ENCODE assay signal across 21 cellular contexts in the genomic region with DNA sequence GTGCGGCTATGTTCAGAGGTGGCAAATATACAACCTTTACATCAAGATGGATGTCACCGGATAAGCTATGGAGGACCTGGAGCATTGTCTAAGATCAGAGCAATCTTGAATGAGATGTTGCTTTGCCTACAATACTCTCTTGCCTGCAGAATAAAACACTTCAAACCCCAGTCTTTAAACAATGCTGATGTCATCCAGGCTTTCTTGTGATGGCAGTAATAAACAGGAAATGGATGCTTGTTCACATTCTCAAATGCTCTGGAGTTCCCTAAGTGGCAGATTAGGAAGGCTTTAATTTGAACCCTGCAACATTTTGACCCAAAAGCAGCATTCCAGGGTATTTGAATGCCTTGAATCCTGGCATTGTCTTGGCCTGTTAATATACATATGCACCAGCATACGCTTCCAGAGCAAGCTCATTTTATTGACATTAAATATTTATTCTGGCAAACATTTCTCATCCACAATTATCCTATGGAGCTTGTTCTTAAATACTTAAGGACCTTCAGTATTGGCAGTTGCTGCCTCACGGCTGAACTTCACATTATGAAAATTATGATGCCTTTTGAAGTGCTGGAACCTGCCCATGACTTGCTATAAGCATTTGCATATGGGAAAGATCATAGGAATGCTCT.
"Had no signal": no experiment of that assay in that cellular context is flagged by ENCODE, and none has a peak within 500 bp of the region (broad histone marks: within the 10 kb centered on the region; RNA-seq: fewer than 3 reads in every experiment).

No MANE protein-coding gene starts in this region.

- H3K27ac Mint-ChIP-seq: activated CD4-positive, alpha-beta memory T cell treated with anti-CD3 and anti-CD28 coated beads, Interleukin-2, amount 10 ng/mL, durations not matched to agents 7 days and 5 days; activated CD4-positive, alpha-beta T cell treated with anti-CD3 and anti-CD28 coated beads for 36 hours; activated naive CD4-positive, alpha-beta T cell treated with anti-CD3 and anti-CD28 coated beads for 36 hours; activated T-cell treated with anti-CD3 and anti-CD28 coated beads, Interleukin-2, amount 50 U/mL, for 24 hours; activated T-helper 2 cell treated with anti-CD3 and anti-CD28 coated beads, Interferon-gamma antibody, Interleukin-2, Interleukin-4, amounts not matched to agents 10 μg/mL and 5 μg/mL and 100 μg/mL, durations not matched to agents 14 hours and 24 hours and 36 hours; nephron progenitor cell; WTC11 had no signal

- H3K36me3 ChIP-seq: ovary, suprapubic skin, transverse colon, uterus had no signal

- H3K27ac ChIP-seq: body of pancreas, dorsolateral prefrontal cortex, ovary, suprapubic skin, transverse colon, uterus had no signal

- H3K27me3 Mint-ChIP-seq: activated CD4-positive, alpha-beta memory T cell treated with anti-CD3 and anti-CD28 coated beads, Interleukin-2, amount 10 ng/mL, durations not matched to agents 7 days and 5 days; activated CD4-positive, alpha-beta T cell treated with anti-CD3 and anti-CD28 coated beads for 36 hours; stimulated activated naive CD8-positive, alpha-beta T cell treated with anti-CD3 and anti-CD28 coated beads, Interleukin-15, amount 100 ng/mL, for 72 hours had no signal

- H3K4me2 ChIP-seq: smooth muscle cell had no signal

- H3K4me1 Mint-ChIP-seq: activated CD4-positive, alpha-beta memory T cell treated with anti-CD3 and anti-CD28 coated beads, Interleukin-2, amount 10 ng/mL, durations not matched to agents 7 days and 5 days; activated CD4-positive, alpha-beta T cell treated with anti-CD3 and anti-CD28 coated beads for 36 hours; nephron progenitor cell; stimulated activated naive CD8-positive, alpha-beta T cell treated with anti-CD3 and anti-CD28 coated beads, Interleukin-15, amount 100 ng/mL, for 72 hours had no signal

- DNase-seq: activated CD4-positive, alpha-beta memory T cell treated with anti-CD3 and anti-CD28 coated beads, Interleukin-2, amount 10 ng/mL, durations not matched to agents 7 days and 5 days; activated CD4-positive, alpha-beta T cell treated with anti-CD3 and anti-CD28 coated beads for 36 hours; activated naive CD4-positive, alpha-beta T cell treated with anti-CD3 and anti-CD28 coated beads for 36 hours; activated T-cell treated with anti-CD3 and anti-CD28 coated beads, Interleukin-2, amount 50 U/mL, for 24 hours; body of pancreas; central memory CD4-positive, alpha-beta T cell; dorsolateral prefrontal cortex; erythroblast; kidney; midbrain; nephron progenitor cell; ovary; stimulated activated CD4-positive, alpha-beta T cell treated with anti-CD3 and anti-CD28 coated beads, Interleukin-4, amount 100 ng/mL, for 1 hour; stimulated activated naive CD8-positive, alpha-beta T cell treated with anti-CD3 and anti-CD28 coated beads, Interleukin-15, amount 100 ng/mL, for 72 hours; transverse colon; uterus had no signal

- H3K4me1 ChIP-seq: body of pancreas, suprapubic skin, transverse colon, uterus had no signal

- H3K4me3 Mint-ChIP-seq: activated CD4-positive, alpha-beta memory T cell treated with anti-CD3 and anti-CD28 coated beads, Interleukin-2, amount 10 ng/mL, durations not matched to agents 7 days and 5 days; activated CD4-positive, alpha-beta T cell treated with anti-CD3 and anti-CD28 coated beads for 36 hours; activated naive CD4-positive, alpha-beta T cell treated with anti-CD3 and anti-CD28 coated beads for 36 hours; activated T-cell treated with anti-CD3 and anti-CD28 coated beads, Interleukin-2, amount 50 U/mL, for 24 hours; nephron progenitor cell; stimulated activated naive CD8-positive, alpha-beta T cell treated with anti-CD3 and anti-CD28 coated beads, Interleukin-15, amount 100 ng/mL, for 72 hours; WTC11 had no signal

- H3K9me3 ChIP-seq: body of pancreas, ovary, suprapubic skin had no signal

- H3K27me3 ChIP-seq: body of pancreas, dorsolateral prefrontal cortex, ovary, suprapubic skin, transverse colon, uterus had no signal

- H3K4me3 ChIP-seq: body of pancreas, dorsolateral prefrontal cortex, lung, ovary, smooth muscle cell, suprapubic skin, transverse colon, uterus had no signal
